In genomic region chr11:111049131-111049530, GRCh38 we compare ENCODE assay signal across 29 cellular contexts.
"Had no signal": no experiment of that assay in that cellular context is flagged by ENCODE, and none has a peak within 500 bp of the region (broad histone marks: within the 10 kb centered on the region; RNA-seq: fewer than 3 reads in every experiment).

No MANE protein-coding gene starts in this region.

- H3K9me3 ChIP-seq: left lung, lower lobe of right lung, ovary, right atrium auricular region, right lobe of liver, suprapubic skin, thoracic aorta, tibial artery, upper lobe of right lung had no signal

- H3K4me1 Mint-ChIP-seq: natural killer cell, nephron progenitor cell had no signal

- H3K4me3 ChIP-seq: left lung, lower lobe of right lung, neural progenitor cell, ovary, right atrium auricular region, right lobe of liver, smooth muscle cell, suprapubic skin, thoracic aorta, tibial artery, upper lobe of right lung had no signal

- H3K9ac ChIP-seq: neural progenitor cell had no signal

- H2AFZ ChIP-seq: neural progenitor cell had no signal

- H3K4me1 ChIP-seq: left lung, lower lobe of right lung, neural progenitor cell, right atrium auricular region, right lobe of liver, suprapubic skin, tibial artery, upper lobe of right lung had no signal

- FAIRE-seq: keratinocyte, urothelium cell line had no signal

- DNase-seq: hippocampal formation; left colon; left lung; lower lobe of right lung; mammary epithelial cell; mesendoderm; naive B cell; natural killer cell; nephron progenitor cell; ovary; right lobe of liver; stimulated activated CD4-positive, alpha-beta T cell treated with anti-CD3 and anti-CD28 coated beads, Interleukin-1b, Interleukin-23, amount 100 ng/mL, for 48 hours; stimulated activated CD4-positive, alpha-beta T cell treated with anti-CD3 and anti-CD28 coated beads, Interleukin-2, amount 100 ng/mL, for 48 hours; stimulated activated CD4-positive, alpha-beta T cell treated with anti-CD3 and anti-CD28 coated beads, Interleukin-4, amount 100 ng/mL, for 4 hours; stimulated activated CD8-positive, alpha-beta memory T cell treated with anti-CD3 and anti-CD28 coated beads, Interleukin-4, amount 100 ng/mL, for 48 hours; stimulated activated naive CD4-positive, alpha-beta T cell treated with Interleukin-2 at 50 U/mL for 16 hours; tibial artery; trophoblast cell; upper lobe of right lung had no signal

- H3K36me3 Mint-ChIP-seq: mesothelial cell of epicardium; natural killer cell; neural progenitor cell; stimulated activated memory B cell treated with anti-CD40 and anti-IgM and Interleukin-4, amounts not matched to agents 10 μg/mL and 1 μg/mL and 100 μg/mL, for 72 hours had no signal

- H3K27me3 ChIP-seq: left lung, neural progenitor cell, ovary, right atrium auricular region, right lobe of liver, suprapubic skin, tibial artery, upper lobe of right lung had no signal

- H3K36me3 ChIP-seq: left lung, lower lobe of right lung, neural progenitor cell, ovary, right atrium auricular region, right lobe of liver, suprapubic skin, thoracic aorta, tibial artery, upper lobe of right lung had no signal

- H3K27me3 Mint-ChIP-seq: progenitor cell of endocrine pancreas; stimulated activated memory B cell treated with anti-CD40 and anti-IgM and Interleukin-4, amounts not matched to agents 10 μg/mL and 1 μg/mL and 100 μg/mL, for 72 hours had no signal

- H3K4me2 ChIP-seq: neural progenitor cell, smooth muscle cell had no signal

- H3K9me3 Mint-ChIP-seq: neural progenitor cell had no signal

- H3K4me3 Mint-ChIP-seq: mesothelial cell of epicardium; natural killer cell; nephron progenitor cell; neural progenitor cell; stimulated activated memory B cell treated with anti-CD40 and anti-IgM and Interleukin-4, amounts not matched to agents 10 μg/mL and 1 μg/mL and 100 μg/mL, for 72 hours had no signal

- H3K27ac Mint-ChIP-seq: mesothelial cell of epicardium; natural killer cell; nephron progenitor cell; neural progenitor cell; progenitor cell of endocrine pancreas; stimulated activated memory B cell treated with anti-CD40 and anti-IgM and Interleukin-4, amounts not matched to agents 10 μg/mL and 1 μg/mL and 100 μg/mL, for 72 hours had no signal

- H3K27ac ChIP-seq: left lung, lower lobe of right lung, neural progenitor cell, ovary, right atrium auricular region, right lobe of liver, suprapubic skin, thoracic aorta, tibial artery, upper lobe of right lung had no signal
